ENCODE assay signal across 21 cellular contexts in the genomic region with DNA sequence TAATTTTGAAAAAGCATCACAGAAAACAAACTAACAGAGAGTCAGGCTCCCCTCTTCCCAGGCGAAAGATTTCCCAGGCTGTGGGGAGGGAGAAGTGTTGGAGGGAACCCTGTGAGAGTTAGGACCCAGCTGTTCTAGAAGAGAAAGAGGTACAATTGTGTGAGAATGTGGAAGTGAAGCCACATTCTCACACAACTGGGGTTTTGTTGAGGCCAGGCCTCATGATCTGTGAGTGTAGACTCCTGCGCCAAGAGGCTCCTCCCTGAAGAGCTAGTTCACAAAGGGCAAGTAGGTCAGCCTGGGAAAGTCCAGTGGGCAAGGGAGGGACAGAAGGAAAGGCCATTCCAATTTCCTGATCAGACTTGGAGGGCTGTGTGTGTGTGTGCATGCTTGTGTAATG. TPM values are rescaled to one million over a fixed set of nuclear protein-coding genes. Genes with fewer than 3 reads are reported as not detected.
DNase-seq lines count a peak whose midpoint lies in the region; ATAC-seq, FAIRE-seq and TF ChIP-seq lines count a peak whose summit lies in the region.
"Had no signal": no experiment of that assay in that cellular context is flagged by ENCODE, and none has a peak within 500 bp of the region (broad histone marks: within the 10 kb centered on the region; RNA-seq: fewer than 3 reads in every experiment).

No MANE protein-coding gene starts in this region.

- BruUV-seq in GM12878 (replicated peaks; lab: Mats Ljungman, UMichigan), result no TSS peak

- no peak for TF ChIP-seq RAD21 in GM12878 (IDR thresholded peaks at IDR 0.05; ENCODE audit: insufficient read depth, low read depth, low read length)

- H3K9me3 ChIP-seq in GM12878 (replicated peaks; ENCODE audit: control insufficient read depth, insufficient read depth, low read length), result no peaks in the 10 kb centered on the region
- no peaks in the 10 kb centered on the region for H3K9me3 ChIP-seq in spleen
- H3K9me3 ChIP-seq: MG63 had no signal

- H3K4me2 ChIP-seq in GM12878 (ENCODE audit: control insufficient read depth, insufficient read depth), result peak overlapping the region; percentile 4; the same call in 1 of the 2 replicates
- H3K4me2 ChIP-seq: A549 had no signal

- ATAC-seq in GM12878, result peak; percentile 59
- ATAC-seq in esophagus mucosa, result no peak
- ATAC-seq: A549 had no signal

- H3K27ac ChIP-seq in GM12878 (ENCODE audit: control insufficient read depth, insufficient read depth) (peak overlapping the region; percentile 50), spleen (peak overlapping the region in 3 of 8 donors; percentile 6 to 33 (median 21))
- H3K27ac ChIP-seq: A549, SK-N-MC had no signal

- WGBS in GM12878 (ENCODE audit: insufficient coverage, insufficient replicate concordance, low lambda C conversion rate, missing lambda C conversion rate), result 4% methylated on average over 2 of the region's 2 CpGs
- 67 to 83% (median 71%) methylated on average over 2 of the region's 2 CpGs for WGBS in spleen, 5 donors

- no peak for TF ChIP-seq EP300 in GM12878 (IDR thresholded peaks at IDR 0.05; ENCODE audit: borderline replicate concordance in 1 of 2, control insufficient read depth in 1 of 2, low read depth in 2 of 2, low read length in 2 of 2)

- intact Hi-C loops in GM12878 (cut with micrococcal nuclease; ENCODE audit: unreplicated experiment), result no loop called here
- intact Hi-C loops in spleen (cut with DNase I; ENCODE audit: low total_unique reads), result no loop called here

- in situ Hi-C loops in GM13977 (cut with MboI; ENCODE audit: low pct_unique_long_range_greater_than_20kb, low sequenced_read_pairs, unreplicated experiment), result no loop called here
- in situ Hi-C loops in GM12878 (cut with MboI), result no loop called here

- peak overlapping the region; percentile 54 for H2AFZ ChIP-seq in GM12878 (ENCODE audit: control insufficient read depth, low read depth, low read length)

- no peaks in the 10 kb centered on the region for H3K36me3 ChIP-seq in GM12878 (ENCODE audit: control insufficient read depth in 2 of 2, insufficient read depth in 2 of 2, low read length in 1 of 2)
- peaks cover 0 to 84% (median 0%) of the 10 kb centered on the region in 6 donors for H3K36me3 ChIP-seq in spleen
- H3K36me3 ChIP-seq: MG63 had no signal

- CTCF ChIA-PET in GM12878 (lab: Yijun Ruan, JAX), result interaction anchor here (1.3 to 1.7 kb wide), 3 partner anchors 39 to 95 kb away, joined by 3 to 6 read pairs (median 5); partner anchors contain the start of gene RAB37

- H3K4me1 ChIP-seq in GM12878 (ENCODE audit: control insufficient read depth, insufficient read depth, low read length), result peaks cover 19% of the 10 kb centered on the region
- peaks cover 0 to 14% (median 0%) of the 10 kb centered on the region in 6 donors for H3K4me1 ChIP-seq in spleen
- H3K4me1 ChIP-seq: A549 had no signal

- RAD21 ChIA-PET in GM12878 (lab: Charles Lee; ENCODE audit: unreplicated experiment), result interaction anchor here (1.6 to 2.5 kb wide), 2 partner anchors 8 to 40 kb away, joined by 4 to 16 read pairs; partner anchors contain the start of gene RAB37

- POLR2A ChIA-PET in GM12878 (lab: Charles Lee), result no interaction called here

- H3K9ac ChIP-seq in GM12878 (ENCODE audit: control insufficient read depth, insufficient read depth, low read length), result no peak overlapping the region

- no peak for TF ChIP-seq CTCF in GM13977 (IDR thresholded peaks at IDR 0.05; ENCODE audit: extremely low read depth, insufficient read depth, missing control alignments)
- TF ChIP-seq CTCF in GM12878 (IDR thresholded peaks at IDR 0.05 in 2 of 3, conservative IDR thresholded peaks at IDR 0.05 in 1 of 3; ENCODE audit: control insufficient read depth in 2 of 3, extremely low read depth in 1 of 3, insufficient read depth in 1 of 3, low read depth in 3 of 3, low read length in 3 of 3), result no peak
- no peak for TF ChIP-seq CTCF in spleen (IDR thresholded peaks at IDR 0.05 in 8 of 11, conservative IDR thresholded peaks at IDR 0.05 in 3 of 11)

- TF ChIP-seq POLR2A in GM12878 (IDR thresholded peaks at IDR 0.05; ENCODE audit: low read depth, low read length), result no peak
- TF ChIP-seq POLR2A in spleen (IDR thresholded peaks at IDR 0.05), result no peak

- SMC1A ChIA-PET in GM12878 (lab: Charles Lee; ENCODE audit: uncharacterized antibody, unreplicated experiment), result interaction anchor here (1.5 to 1.9 kb wide), 4 partner anchors 11 to 41 kb away, joined by 3 to 5 read pairs (median 5); no protein-coding TSS in a partner anchor

- no peaks in the 10 kb centered on the region for H4K20me1 ChIP-seq in GM12878 (ENCODE audit: control insufficient read depth, insufficient read depth)

- FAIRE-seq in GM12878 (lab: Jason Lieb, UNC), result no peak
- FAIRE-seq: A549 had no signal

- no peaks in the 10 kb centered on the region; a peak in 1 of 4 replicates for H3K27me3 ChIP-seq in GM12878 (replicated peaks in 1 of 2; ENCODE audit: control insufficient read depth in 2 of 2, insufficient read depth in 2 of 2, low read length in 1 of 2)
- H3K27me3 ChIP-seq in spleen (replicated peaks in 1 of 7), result peaks cover 0 to 28% (median 0%) of the 10 kb centered on the region in 7 donors

- H3K79me2 ChIP-seq in GM12878 (ENCODE audit: control insufficient read depth, insufficient read depth, low read length), result no peaks in the 10 kb centered on the region

- H3K4me3 ChIP-seq in GM12878 (no peak overlapping the region), spleen (no peak overlapping the region)
- H3K4me3 ChIP-seq: A549, MG63, SK-N-MC had no signal

- DNase-seq in CD1c-positive myeloid dendritic cell (ENCODE audit: extremely low spot score), result peak; percentile 76
- DNase-seq in GM13977 (ENCODE audit: low spot score), result peak; percentile 54
- DNase-seq in GM12878 (ENCODE audit: low read depth, low spot score), result peak; percentile 25
- peak; percentile 41 for DNase-seq in spleen
- DNase-seq in NCI-H1436 treated with DMSO at 0.1 percent for 48 hours (lab: John Stamatoyannopoulos, UW), result no peak
- DNase-seq in DMS 273 (lab: John Stamatoyannopoulos, UW; ENCODE audit: unreplicated experiment), result no peak
- DNase-seq: C1 segment of cervical spinal cord; DND-41; HCEC 1CT; Kasumi-1; MG63; NCI-H1092 treated with DMSO at 0.1 percent for 48 hours; NCI-H2081; NK-92 treated with Interleukin-12 subunit alpha and Interleukin-12 subunit beta, amount 100 ng/mL, for 24 hours; Right ventricle myocardium superior had no signal

RNA-seq across cellular contexts. Expression of gene CD300LF, which starts 15.2 kb away (rescaled TPM):
- not detected in 2 replicates for total RNA-seq in GM12878 (2013; cell fraction: nucleolus; rRNA removed)
- not detected in 2 replicates for total RNA-seq in GM12878 (2014; rRNA removed)
- total RNA-seq in GM12878 (2014; rRNA removed; fragmentation: Illumina TruSeq; extraction: Trizol), result not detected in 2 replicates
- total RNA-seq in GM12878 (2021), result not detected in 2 replicates
- not detected for polyA plus RNA-seq in GM12878 (2011; ENCODE audit: low read depth)
- polyA plus RNA-seq in GM12878 (2011; rRNA removed), result 0.15 TPM in 1 of 2 replicates, not detected in the other
- polyA plus RNA-seq in GM12878 (2011; cell fraction: cytosol; rRNA removed), result not detected in 2 replicates
- not detected in 2 replicates for polyA plus RNA-seq in GM12878 (2011; cell fraction: nucleus; rRNA removed)
- not detected in 2 replicates for polyA plus RNA-seq in GM12878 (2012)
- polyA plus RNA-seq in GM12878 (2014; fragmentation: Illumina TruSeq; extraction: Trizol), result not detected in 2 replicates
- not detected for polyA plus RNA-seq in GM12878 (2014; fragmentation: Nextera tagmentation; extraction: Ambion mirVana)
- not detected in 2 replicates for polyA plus RNA-seq in GM12878 (2014; rRNA removed)
- not detected for polyA plus RNA-seq in GM12878 (2016; fragmentation: Nextera tagmentation; extraction: Ambion mirVana)
- polyA minus RNA-seq in GM12878 (2011; rRNA and poly(A)+ RNA removed), result not detected in 2 replicates
- polyA minus RNA-seq in GM12878 (2011; cell fraction: cytosol; rRNA and poly(A)+ RNA removed), result not detected in 2 replicates
- polyA minus RNA-seq in GM12878 (2011; cell fraction: nucleus; rRNA and poly(A)+ RNA removed), result not detected in 2 replicates
- 10 to 100 TPM; 29.5 to 45.8 (median 33.0) TPM for total RNA-seq in spleen
- polyA plus RNA-seq in spleen, result 10 to 100 TPM; 13.1 to 30.6 (median 23.9) TPM
- 0.40 TPM for total RNA-seq in esophagus mucosa
- total RNA-seq: G401, NCI-H460, OCI-LY7, Right ventricle myocardium superior had no signal
- polyA plus RNA-seq: A549 had no signal

RNA-seq across cellular contexts. Expression of gene RAB37, which starts 39.6 kb away (rescaled TPM):
- 7.8 and 10.2 TPM in 2 replicates for total RNA-seq in GM12878 (2013; cell fraction: nucleolus; rRNA removed)
- total RNA-seq in GM12878 (2014; rRNA removed) (1.1 and 1.5 TPM in 2 replicates), GM12878 (2014; rRNA removed; fragmentation: Illumina TruSeq; extraction: Trizol) (1.7 and 2.0 TPM in 2 replicates), GM12878 (2021) (2.3 and 2.7 TPM in 2 replicates), spleen (10 to 100 TPM; 17.4 to 29.2 (median 24.3) TPM), esophagus mucosa (0.96 TPM)
- polyA plus RNA-seq in GM12878 (2011; ENCODE audit: low read depth), result 9.9 TPM
- polyA plus RNA-seq in GM12878 (2011; rRNA removed) (4.5 and 5.6 TPM in 2 replicates), GM12878 (2014; fragmentation: Illumina TruSeq; extraction: Trizol) (1.9 and 3.1 TPM in 2 replicates), GM12878 (2014; fragmentation: Nextera tagmentation; extraction: Ambion mirVana) (under 1 TPM; 0.48 to 0.97 TPM), GM12878 (2014; rRNA removed) (3.6 and 5.6 TPM in 2 replicates), GM12878 (2016; fragmentation: Nextera tagmentation; extraction: Ambion mirVana) (1 to 10 TPM; 1.6 to 1.7 TPM), spleen (10 to 100 TPM; 16.6 to 37.6 (median 19.8) TPM)
- polyA plus RNA-seq in GM12878 (2011; cell fraction: cytosol; rRNA removed), result 4.4 and 4.5 TPM in 2 replicates
- polyA plus RNA-seq in GM12878 (2011; cell fraction: nucleus; rRNA removed), result 4.2 and 8.4 TPM in 2 replicates
- 11.4 and 11.9 TPM in 2 replicates for polyA plus RNA-seq in GM12878 (2012)
- 2.7 and 4.6 TPM in 2 replicates for polyA minus RNA-seq in GM12878 (2011; rRNA and poly(A)+ RNA removed)
- polyA minus RNA-seq in GM12878 (2011; cell fraction: cytosol; rRNA and poly(A)+ RNA removed), result 1.1 and 1.9 TPM in 2 replicates
- 0.48 and 0.86 TPM in 2 replicates for polyA minus RNA-seq in GM12878 (2011; cell fraction: nucleus; rRNA and poly(A)+ RNA removed)

RNA-seq across cellular contexts. Expression of gene NHERF1, which starts 51.0 kb away (rescaled TPM):
- 10.8 and 11.9 TPM in 2 replicates for total RNA-seq in GM12878 (2013; cell fraction: nucleolus; rRNA removed)
- total RNA-seq in GM12878 (2014; rRNA removed) (24.7 and 27.4 TPM in 2 replicates), GM12878 (2014; rRNA removed; fragmentation: Illumina TruSeq; extraction: Trizol) (21.5 and 23.5 TPM in 2 replicates), GM12878 (2021) (52.9 and 53.2 TPM in 2 replicates), spleen (10 to 100 TPM; 41.9 to 85.6 (median 53.9) TPM), esophagus mucosa (297 TPM)
- 13.3 TPM for polyA plus RNA-seq in GM12878 (2011; ENCODE audit: low read depth)
- polyA plus RNA-seq in GM12878 (2011; rRNA removed) (35.4 and 61.6 TPM in 2 replicates), GM12878 (2014; fragmentation: Illumina TruSeq; extraction: Trizol) (21.5 and 39.2 TPM in 2 replicates), GM12878 (2014; fragmentation: Nextera tagmentation; extraction: Ambion mirVana) (10 to 100 TPM; 13.4 to 14.3 TPM), GM12878 (2014; rRNA removed) (38.8 and 41.3 TPM in 2 replicates), GM12878 (2016; fragmentation: Nextera tagmentation; extraction: Ambion mirVana) (10 to 100 TPM; 57.3 to 61.2 TPM), spleen (10 to 100 TPM; 28.7 to 51.8 (median 37.2) TPM)
- polyA plus RNA-seq in GM12878 (2011; cell fraction: cytosol; rRNA removed), result 72.8 and 76.3 TPM in 2 replicates
- polyA plus RNA-seq in GM12878 (2011; cell fraction: nucleus; rRNA removed), result 42.6 and 58.8 TPM in 2 replicates
- polyA plus RNA-seq in GM12878 (2012), result 27.8 and 28.5 TPM in 2 replicates
- polyA minus RNA-seq in GM12878 (2011; rRNA and poly(A)+ RNA removed), result 49.8 and 66.4 TPM in 2 replicates
- polyA minus RNA-seq in GM12878 (2011; cell fraction: cytosol; rRNA and poly(A)+ RNA removed), result 24.6 and 28.6 TPM in 2 replicates
- 8.5 and 14.5 TPM in 2 replicates for polyA minus RNA-seq in GM12878 (2011; cell fraction: nucleus; rRNA and poly(A)+ RNA removed)

Comparison
In these comparisons a context has a peak if more than half of its experiments do, and no peak if none do; other contexts are left out.
1. DNase-seq: peak in CD1c-positive myeloid dendritic cell (single experiment), GM13977 (single experiment), GM12878 (single experiment) and spleen (single experiment); none in NCI-H1436 treated with DMSO at 0.1 percent for 48 hours (single experiment) and DMS 273 (single experiment).
2. RNA of gene CD300LF, which starts 15.2 kb away (total RNA-seq): 29.5 to 45.8 TPM in spleen; 0.40 TPM in esophagus mucosa (single experiment) and not detected in GM12878; every median in the first group is over 10 times any median in the second.